ENCODE assay signal across 16 cellular contexts in genomic region chr12:132789099-132789471, GRCh38. TPM values are rescaled to one million over a fixed set of nuclear protein-coding genes. Genes with fewer than 3 reads are reported as not detected.
DNase-seq lines count a peak whose midpoint lies in the region; ATAC-seq and TF ChIP-seq lines count a peak whose summit lies in the region.
"Had no signal": no experiment of that assay in that cellular context is flagged by ENCODE, and none has a peak within 500 bp of the region (broad histone marks: within the 10 kb centered on the region; RNA-seq: fewer than 3 reads in every experiment).

No MANE protein-coding gene starts in this region.

- H3K4me1 ChIP-seq in neuronal stem cell (ENCODE audit: control insufficient read depth in 2 of 2, insufficient read depth in 1 of 2, low read depth in 1 of 2, low read length in 2 of 2), result no peaks in the 10 kb centered on the region
- no peaks in the 10 kb centered on the region for H3K4me1 ChIP-seq in gastrocnemius medialis
- H3K4me1 ChIP-seq: BLaER1 had no signal

- H2AK5ac ChIP-seq in neuronal stem cell (ENCODE audit: low read depth, low read length), result no peak overlapping the region

- H3K27me3 ChIP-seq in neuronal stem cell (ENCODE audit: control insufficient read depth in 3 of 3, insufficient read depth in 3 of 3, low read depth in 1 of 3, low read length in 3 of 3) (no peaks in the 10 kb centered on the region), gastrocnemius medialis (no peaks in the 10 kb centered on the region)
- H3K27me3 ChIP-seq: BLaER1 had no signal

- H2BK120ac ChIP-seq in neuronal stem cell (ENCODE audit: low read depth, low read length), result no peak overlapping the region

- H2BK5ac ChIP-seq in neuronal stem cell (ENCODE audit: low read length), result no peak overlapping the region

- H2BK12ac ChIP-seq in neuronal stem cell (ENCODE audit: low read length), result peak overlapping the region; percentile 22

- no peak overlapping the region for H3K4me3 Mint-ChIP-seq in T-helper 2 cell treated with Interferon-gamma antibody and Interleukin-4, amounts not matched to agents 5 μg/mL and 100 μg/mL, for 36 hours
- peak overlapping the region; percentile 33 for H3K4me3 Mint-ChIP-seq in T-helper 17 cell
- H3K4me3 Mint-ChIP-seq in dendritic cell treated with granulocyte-macrophage colony-stimulating factor and Interleukin-4, amounts not matched to agents 40 ng/mL and 50 ng/mL, for 4 days, result no peak overlapping the region
- H3K4me3 Mint-ChIP-seq: CD14-positive monocyte; CD4-positive, alpha-beta memory T cell; GM23338 had no signal

- no peak overlapping the region for H3K4ac ChIP-seq in neuronal stem cell (ENCODE audit: low read length)

- H3K27ac Mint-ChIP-seq in T-helper 2 cell treated with Interferon-gamma antibody and Interleukin-4, amounts not matched to agents 5 μg/mL and 100 μg/mL, for 36 hours, result peak overlapping the region; percentile 52
- H3K27ac Mint-ChIP-seq in T-helper 17 cell, result no peak overlapping the region
- H3K27ac Mint-ChIP-seq in dendritic cell treated with granulocyte-macrophage colony-stimulating factor and Interleukin-4, amounts not matched to agents 40 ng/mL and 50 ng/mL, for 4 days, result peak overlapping the region; percentile 28
- H3K27ac Mint-ChIP-seq: CD4-positive, alpha-beta memory T cell; GM23338 had no signal

- H3K4me1 Mint-ChIP-seq in T-helper 2 cell treated with Interferon-gamma antibody and Interleukin-4, amounts not matched to agents 5 μg/mL and 100 μg/mL, for 36 hours (ENCODE audit: low read depth), result no peaks in the 10 kb centered on the region
- H3K4me1 Mint-ChIP-seq in T-helper 17 cell, result peaks cover 7% of the 10 kb centered on the region
- peaks cover 7% of the 10 kb centered on the region for H3K4me1 Mint-ChIP-seq in dendritic cell treated with granulocyte-macrophage colony-stimulating factor and Interleukin-4, amounts not matched to agents 40 ng/mL and 50 ng/mL, for 4 days (ENCODE audit: low read depth)
- H3K4me1 Mint-ChIP-seq: CD14-positive monocyte; CD4-positive, alpha-beta memory T cell; GM23338 had no signal

- intact Hi-C loops in dendritic cell treated with granulocyte-macrophage colony-stimulating factor and Interleukin-4, amounts not matched to agents 40 ng/mL and 50 ng/mL, for 4 days (cut with micrococcal nuclease), result no loop called here
- intact Hi-C loops in gastrocnemius medialis (cut with DNase I; ENCODE audit: low total_unique reads), result no loop called here

- H3K14ac ChIP-seq in neuronal stem cell (ENCODE audit: low read length), result no peak overlapping the region

- H4K8ac ChIP-seq in neuronal stem cell (ENCODE audit: low read depth, low read length), result no peak overlapping the region

- no peak overlapping the region for H3K4me2 ChIP-seq in neuronal stem cell (ENCODE audit: insufficient read depth, low read length, poor library complexity, severe bottlenecking)
- H3K4me2 ChIP-seq: BLaER1, GM23338 had no signal

- no peaks in the 10 kb centered on the region for H3K27me3 Mint-ChIP-seq in T-helper 2 cell treated with Interferon-gamma antibody and Interleukin-4, amounts not matched to agents 5 μg/mL and 100 μg/mL, for 36 hours (ENCODE audit: low read depth)
- no peaks in the 10 kb centered on the region for H3K27me3 Mint-ChIP-seq in T-helper 17 cell
- H3K27me3 Mint-ChIP-seq in dendritic cell treated with granulocyte-macrophage colony-stimulating factor and Interleukin-4, amounts not matched to agents 40 ng/mL and 50 ng/mL, for 4 days, result no peaks in the 10 kb centered on the region
- H3K27me3 Mint-ChIP-seq: CD4-positive, alpha-beta memory T cell; IgD-negative memory B cell had no signal

- H3K36me3 Mint-ChIP-seq in T-helper 2 cell treated with Interferon-gamma antibody and Interleukin-4, amounts not matched to agents 5 μg/mL and 100 μg/mL, for 36 hours (ENCODE audit: low read depth), result peaks cover 55% of the 10 kb centered on the region
- peaks cover 10% of the 10 kb centered on the region for H3K36me3 Mint-ChIP-seq in T-helper 17 cell (ENCODE audit: low read depth)
- H3K36me3 Mint-ChIP-seq in dendritic cell treated with granulocyte-macrophage colony-stimulating factor and Interleukin-4, amounts not matched to agents 40 ng/mL and 50 ng/mL, for 4 days (ENCODE audit: low read depth), result peaks cover 93% of the 10 kb centered on the region

- H3K4me3 ChIP-seq in neuronal stem cell (ENCODE audit: low read length in 2 of 2), result no peak overlapping the region
- H3K4me3 ChIP-seq in gastrocnemius medialis, result no peak overlapping the region
- H3K4me3 ChIP-seq: BLaER1, GM23338 had no signal

- H3K9me3 ChIP-seq in T-helper 17 cell (ENCODE audit: control insufficient read depth, low read length, poor library complexity, severe bottlenecking) (no peaks in the 10 kb centered on the region), neuronal stem cell (replicated peaks in 1 of 2; ENCODE audit: control insufficient read depth in 2 of 2, insufficient read depth in 1 of 2, low read depth in 1 of 2, low read length in 2 of 2) (peaks cover 3 to 9% of the 10 kb centered on the region in 2 donors), gastrocnemius medialis (no peaks in the 10 kb centered on the region)
- H3K9me3 ChIP-seq: BLaER1 had no signal

- ATAC-seq in T-helper 17 cell (no peak), HG02571 (IDR thresholded peaks at IDR 0.05; ENCODE audit: unreplicated experiment) (no peak), gastrocnemius medialis (no peak), GM18502 (IDR thresholded peaks at IDR 0.05; ENCODE audit: poor library complexity, unreplicated experiment) (no peak)

- peak overlapping the region; percentile 70 for H3K9ac ChIP-seq in neuronal stem cell (ENCODE audit: low read depth, low read length, poor library complexity)
- H3K9ac ChIP-seq: BLaER1 had no signal

- H2BK15ac ChIP-seq in neuronal stem cell (ENCODE audit: low read length), result no peak overlapping the region

- H3K23ac ChIP-seq in neuronal stem cell (ENCODE audit: low read depth, low read length, poor library complexity), result peak overlapping the region; percentile 91

- no peak for TF ChIP-seq POLR2A in gastrocnemius medialis (IDR thresholded peaks at IDR 0.05)

- H3K27ac ChIP-seq in neuronal stem cell (replicated peaks; ENCODE audit: low read length) (no peak overlapping the region), gastrocnemius medialis (no peak overlapping the region)
- H3K27ac ChIP-seq: BLaER1 had no signal

- H3K18ac ChIP-seq in neuronal stem cell (ENCODE audit: low read length), result no peak overlapping the region

- in situ Hi-C loops in gastrocnemius medialis (cut with MboI; ENCODE audit: low sequenced_read_pairs in 4 of 4), result no loop called here

- no peaks in the 10 kb centered on the region for H3K9me3 Mint-ChIP-seq in T-helper 2 cell treated with Interferon-gamma antibody and Interleukin-4, amounts not matched to agents 5 μg/mL and 100 μg/mL, for 36 hours
- no peaks in the 10 kb centered on the region for H3K9me3 Mint-ChIP-seq in dendritic cell treated with granulocyte-macrophage colony-stimulating factor and Interleukin-4, amounts not matched to agents 40 ng/mL and 50 ng/mL, for 4 days
- H3K9me3 Mint-ChIP-seq: IgD-negative memory B cell had no signal

- no CpG with 5 or more reads among the region's 21 CpGs for WGBS in neuronal stem cell (ENCODE audit: extremely low coverage in 2 of 2, insufficient read length in 2 of 2, insufficient replicate concordance in 1 of 2), 2 donors

- no peak overlapping the region for H4K91ac ChIP-seq in neuronal stem cell (ENCODE audit: low read depth, low read length, poor library complexity)

- no peak for DNase-seq in T-helper 2 cell treated with Interferon-gamma antibody and Interleukin-4, amounts not matched to agents 5 μg/mL and 100 μg/mL, for 36 hours (ENCODE audit: low spot score)
- no peak for DNase-seq in T-helper 2 cell
- no peak for DNase-seq in T-helper 17 cell
- no peak for DNase-seq in neuronal stem cell (ENCODE audit: low spot score)
- DNase-seq in gastrocnemius medialis, result no peak
- DNase-seq: CD4-positive, alpha-beta memory T cell; DMS79 treated with DMSO at 0.1 percent for 48 hours; GF-D8; HCEC 1CT had no signal

- H3K36me3 ChIP-seq in neuronal stem cell (replicated peaks in 1 of 2; ENCODE audit: control insufficient read depth in 2 of 2, insufficient read depth in 2 of 2, low read length in 2 of 2), result peaks cover 37 to 71% of the 10 kb centered on the region in 2 donors
- peaks cover 0 to 57% of the 10 kb centered on the region in 2 donors for H3K36me3 ChIP-seq in gastrocnemius medialis

- peaks cover 8% of the 10 kb centered on the region for H3K79me1 ChIP-seq in neuronal stem cell (ENCODE audit: low read depth, low read length)

- no peak for TF ChIP-seq CTCF in gastrocnemius medialis (IDR thresholded peaks at IDR 0.05 in 4 of 5, conservative IDR thresholded peaks at IDR 0.05 in 1 of 5)

- H2AFZ ChIP-seq in neuronal stem cell (ENCODE audit: low read length), result no peak overlapping the region
- H2AFZ ChIP-seq: GM23338 had no signal

RNA-seq across cellular contexts. Expression of gene ANKLE2, which starts 27.5 kb away (rescaled TPM):
- total RNA-seq in T-helper 17 cell (10 to 100 TPM; 82.4 to 84.2 TPM), gastrocnemius medialis (10 to 100 TPM; 29.6 to 44.9 (median 34.6) TPM)
- 34.7 TPM for polyA plus RNA-seq in neuronal stem cell (2013, experiment 1 of 2)
- polyA plus RNA-seq in neuronal stem cell (2013, experiment 2 of 2), result 30.8 TPM

RNA-seq across cellular contexts. Expression of gene GOLGA3, which starts 39.6 kb away (rescaled TPM):
- total RNA-seq in T-helper 17 cell (10 to 100 TPM; 44.0 to 45.4 TPM), gastrocnemius medialis (10 to 100 TPM; 30.0 to 50.0 (median 39.6) TPM)
- 6.8 TPM for polyA plus RNA-seq in neuronal stem cell (2013, experiment 1 of 2)
- polyA plus RNA-seq in neuronal stem cell (2013, experiment 2 of 2), result 7.2 TPM
